In the genomic region with DNA sequence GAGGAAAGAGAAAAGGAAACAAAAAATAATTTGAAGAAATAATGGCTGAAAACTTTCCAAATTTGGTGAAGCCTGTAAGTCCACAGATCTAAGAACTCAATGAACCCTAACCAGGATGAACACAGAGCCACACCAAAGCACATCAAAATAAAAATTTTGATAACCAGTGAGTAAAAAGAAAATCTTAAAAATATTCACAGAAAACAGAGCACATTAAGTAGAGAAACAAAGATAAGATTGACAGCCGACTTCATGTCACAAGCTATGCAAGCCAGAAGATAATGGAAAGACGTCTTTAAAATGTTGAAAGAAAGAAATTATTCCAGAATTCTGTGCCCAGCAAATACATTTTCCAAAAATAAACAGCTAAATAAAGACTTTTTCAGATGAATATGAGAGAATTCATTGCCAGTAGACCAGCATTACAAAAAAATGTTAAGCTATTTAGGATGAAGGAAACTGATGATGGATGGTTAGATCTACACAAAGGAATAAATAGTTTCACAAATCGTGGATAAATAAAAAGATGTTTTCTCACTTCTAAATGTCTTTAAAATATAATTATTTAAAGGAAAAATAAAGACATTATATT, we compare ENCODE assay signal across 1 cellular context.
TF ChIP-seq lines count a peak whose summit lies in the region.

No MANE protein-coding gene starts in this region.

TF ChIP-seq in K562, 482 proteins besides CTCF, POLR2A, EP300 and RAD21 (continued from another document):
- TF ChIP-seq, protein P1, sequence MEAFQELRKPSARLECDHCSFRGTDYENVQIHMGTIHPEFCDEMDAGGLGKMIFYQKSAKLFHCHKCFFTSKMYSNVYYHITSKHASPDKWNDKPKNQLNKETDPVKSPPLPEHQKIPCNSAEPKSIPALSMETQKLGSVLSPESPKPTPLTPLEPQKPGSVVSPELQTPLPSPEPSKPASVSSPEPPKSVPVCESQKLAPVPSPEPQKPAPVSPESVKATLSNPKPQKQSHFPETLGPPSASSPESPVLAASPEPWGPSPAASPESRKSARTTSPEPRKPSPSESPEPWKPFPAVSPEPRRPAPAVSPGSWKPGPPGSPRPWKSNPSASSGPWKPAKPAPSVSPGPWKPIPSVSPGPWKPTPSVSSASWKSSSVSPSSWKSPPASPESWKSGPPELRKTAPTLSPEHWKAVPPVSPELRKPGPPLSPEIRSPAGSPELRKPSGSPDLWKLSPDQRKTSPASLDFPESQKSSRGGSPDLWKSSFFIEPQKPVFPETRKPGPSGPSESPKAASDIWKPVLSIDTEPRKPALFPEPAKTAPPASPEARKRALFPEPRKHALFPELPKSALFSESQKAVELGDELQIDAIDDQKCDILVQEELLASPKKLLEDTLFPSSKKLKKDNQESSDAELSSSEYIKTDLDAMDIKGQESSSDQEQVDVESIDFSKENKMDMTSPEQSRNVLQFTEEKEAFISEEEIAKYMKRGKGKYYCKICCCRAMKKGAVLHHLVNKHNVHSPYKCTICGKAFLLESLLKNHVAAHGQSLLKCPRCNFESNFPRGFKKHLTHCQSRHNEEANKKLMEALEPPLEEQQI (IDR thresholded peaks at IDR 0.05): 0 out of 2 replicates have a peak, but pooled peaks have one; percentile 29
- TF ChIP-seq, protein P2, sequence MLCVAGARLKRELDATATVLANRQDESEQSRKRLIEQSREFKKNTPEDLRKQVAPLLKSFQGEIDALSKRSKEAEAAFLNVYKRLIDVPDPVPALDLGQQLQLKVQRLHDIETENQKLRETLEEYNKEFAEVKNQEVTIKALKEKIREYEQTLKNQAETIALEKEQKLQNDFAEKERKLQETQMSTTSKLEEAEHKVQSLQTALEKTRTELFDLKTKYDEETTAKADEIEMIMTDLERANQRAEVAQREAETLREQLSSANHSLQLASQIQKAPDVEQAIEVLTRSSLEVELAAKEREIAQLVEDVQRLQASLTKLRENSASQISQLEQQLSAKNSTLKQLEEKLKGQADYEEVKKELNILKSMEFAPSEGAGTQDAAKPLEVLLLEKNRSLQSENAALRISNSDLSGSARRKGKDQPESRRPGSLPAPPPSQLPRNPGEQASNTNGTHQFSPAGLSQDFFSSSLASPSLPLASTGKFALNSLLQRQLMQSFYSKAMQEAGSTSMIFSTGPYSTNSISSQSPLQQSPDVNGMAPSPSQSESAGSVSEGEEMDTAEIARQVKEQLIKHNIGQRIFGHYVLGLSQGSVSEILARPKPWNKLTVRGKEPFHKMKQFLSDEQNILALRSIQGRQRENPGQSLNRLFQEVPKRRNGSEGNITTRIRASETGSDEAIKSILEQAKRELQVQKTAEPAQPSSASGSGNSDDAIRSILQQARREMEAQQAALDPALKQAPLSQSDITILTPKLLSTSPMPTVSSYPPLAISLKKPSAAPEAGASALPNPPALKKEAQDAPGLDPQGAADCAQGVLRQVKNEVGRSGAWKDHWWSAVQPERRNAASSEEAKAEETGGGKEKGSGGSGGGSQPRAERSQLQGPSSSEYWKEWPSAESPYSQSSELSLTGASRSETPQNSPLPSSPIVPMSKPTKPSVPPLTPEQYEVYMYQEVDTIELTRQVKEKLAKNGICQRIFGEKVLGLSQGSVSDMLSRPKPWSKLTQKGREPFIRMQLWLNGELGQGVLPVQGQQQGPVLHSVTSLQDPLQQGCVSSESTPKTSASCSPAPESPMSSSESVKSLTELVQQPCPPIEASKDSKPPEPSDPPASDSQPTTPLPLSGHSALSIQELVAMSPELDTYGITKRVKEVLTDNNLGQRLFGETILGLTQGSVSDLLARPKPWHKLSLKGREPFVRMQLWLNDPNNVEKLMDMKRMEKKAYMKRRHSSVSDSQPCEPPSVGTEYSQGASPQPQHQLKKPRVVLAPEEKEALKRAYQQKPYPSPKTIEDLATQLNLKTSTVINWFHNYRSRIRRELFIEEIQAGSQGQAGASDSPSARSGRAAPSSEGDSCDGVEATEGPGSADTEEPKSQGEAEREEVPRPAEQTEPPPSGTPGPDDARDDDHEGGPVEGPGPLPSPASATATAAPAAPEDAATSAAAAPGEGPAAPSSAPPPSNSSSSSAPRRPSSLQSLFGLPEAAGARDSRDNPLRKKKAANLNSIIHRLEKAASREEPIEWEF (CRISPR knock-in tag; IDR thresholded peaks at IDR 0.05): no peak
- 0 out of 2 replicates have a peak, but pooled peaks have one; percentile 59 for TF ChIP-seq CBX1 (IDR thresholded peaks at IDR 0.05; ENCODE audit: low read depth)
- no peak for TF ChIP-seq ZNF561 (CRISPR knock-in tag; conservative IDR thresholded peaks at IDR 0.05)
- TF ChIP-seq, protein P3, sequence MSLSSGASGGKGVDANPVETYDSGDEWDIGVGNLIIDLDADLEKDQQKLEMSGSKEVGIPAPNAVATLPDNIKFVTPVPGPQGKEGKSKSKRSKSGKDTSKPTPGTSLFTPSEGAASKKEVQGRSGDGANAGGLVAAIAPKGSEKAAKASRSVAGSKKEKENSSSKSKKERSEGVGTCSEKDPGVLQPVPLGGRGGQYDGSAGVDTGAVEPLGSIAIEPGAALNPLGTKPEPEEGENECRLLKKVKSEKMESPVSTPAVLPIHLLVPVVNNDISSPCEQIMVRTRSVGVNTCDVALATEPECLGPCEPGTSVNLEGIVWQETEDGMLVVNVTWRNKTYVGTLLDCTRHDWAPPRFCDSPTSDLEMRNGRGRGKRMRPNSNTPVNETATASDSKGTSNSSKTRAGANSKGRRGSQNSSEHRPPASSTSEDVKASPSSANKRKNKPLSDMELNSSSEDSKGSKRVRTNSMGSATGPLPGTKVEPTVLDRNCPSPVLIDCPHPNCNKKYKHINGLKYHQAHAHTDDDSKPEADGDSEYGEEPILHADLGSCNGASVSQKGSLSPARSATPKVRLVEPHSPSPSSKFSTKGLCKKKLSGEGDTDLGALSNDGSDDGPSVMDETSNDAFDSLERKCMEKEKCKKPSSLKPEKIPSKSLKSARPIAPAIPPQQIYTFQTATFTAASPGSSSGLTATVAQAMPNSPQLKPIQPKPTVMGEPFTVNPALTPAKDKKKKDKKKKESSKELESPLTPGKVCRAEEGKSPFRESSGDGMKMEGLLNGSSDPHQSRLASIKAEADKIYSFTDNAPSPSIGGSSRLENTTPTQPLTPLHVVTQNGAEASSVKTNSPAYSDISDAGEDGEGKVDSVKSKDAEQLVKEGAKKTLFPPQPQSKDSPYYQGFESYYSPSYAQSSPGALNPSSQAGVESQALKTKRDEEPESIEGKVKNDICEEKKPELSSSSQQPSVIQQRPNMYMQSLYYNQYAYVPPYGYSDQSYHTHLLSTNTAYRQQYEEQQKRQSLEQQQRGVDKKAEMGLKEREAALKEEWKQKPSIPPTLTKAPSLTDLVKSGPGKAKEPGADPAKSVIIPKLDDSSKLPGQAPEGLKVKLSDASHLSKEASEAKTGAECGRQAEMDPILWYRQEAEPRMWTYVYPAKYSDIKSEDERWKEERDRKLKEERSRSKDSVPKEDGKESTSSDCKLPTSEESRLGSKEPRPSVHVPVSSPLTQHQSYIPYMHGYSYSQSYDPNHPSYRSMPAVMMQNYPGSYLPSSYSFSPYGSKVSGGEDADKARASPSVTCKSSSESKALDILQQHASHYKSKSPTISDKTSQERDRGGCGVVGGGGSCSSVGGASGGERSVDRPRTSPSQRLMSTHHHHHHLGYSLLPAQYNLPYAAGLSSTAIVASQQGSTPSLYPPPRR (CRISPR knock-in tag; IDR thresholded peaks at IDR 0.05; ENCODE audit: borderline replicate concordance): no peak
- TF ChIP-seq MTA3 (IDR thresholded peaks at IDR 0.05; ENCODE audit: borderline replicate concordance): peak; percentile 22; the same call in 1 of the 2 replicates
- TF ChIP-seq, protein P4, sequence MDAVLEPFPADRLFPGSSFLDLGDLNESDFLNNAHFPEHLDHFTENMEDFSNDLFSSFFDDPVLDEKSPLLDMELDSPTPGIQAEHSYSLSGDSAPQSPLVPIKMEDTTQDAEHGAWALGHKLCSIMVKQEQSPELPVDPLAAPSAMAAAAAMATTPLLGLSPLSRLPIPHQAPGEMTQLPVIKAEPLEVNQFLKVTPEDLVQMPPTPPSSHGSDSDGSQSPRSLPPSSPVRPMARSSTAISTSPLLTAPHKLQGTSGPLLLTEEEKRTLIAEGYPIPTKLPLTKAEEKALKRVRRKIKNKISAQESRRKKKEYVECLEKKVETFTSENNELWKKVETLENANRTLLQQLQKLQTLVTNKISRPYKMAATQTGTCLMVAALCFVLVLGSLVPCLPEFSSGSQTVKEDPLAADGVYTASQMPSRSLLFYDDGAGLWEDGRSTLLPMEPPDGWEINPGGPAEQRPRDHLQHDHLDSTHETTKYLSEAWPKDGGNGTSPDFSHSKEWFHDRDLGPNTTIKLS (IDR thresholded peaks at IDR 0.05; ENCODE audit: borderline replicate concordance, low read depth): no peak
- TF ChIP-seq ZNF175 (CRISPR knock-in tag; IDR thresholded peaks at IDR 0.05; ENCODE audit: low read depth): no peak
